Comparison of ENCODE assay signal across 8 cellular contexts in genomic region chr12:69239922-69240624, GRCh38. TPM values are rescaled to one million over a fixed set of nuclear protein-coding genes. Genes with fewer than 3 reads are reported as not detected.
DNase-seq lines count a peak whose midpoint lies in the region; ATAC-seq lines count a peak whose summit lies in the region.

No MANE protein-coding gene starts in this region.

- H3K27ac ChIP-seq in ectodermal cell (ENCODE audit: insufficient read depth, low read depth, low read length, poor library complexity, severe bottlenecking) = peak overlapping the region; percentile 93

- H3K4me1 ChIP-seq in ectodermal cell (ENCODE audit: control insufficient read depth, insufficient read depth, low read length) = peaks cover 8% of the 10 kb centered on the region

- H3K4me3 ChIP-seq in ectodermal cell (ENCODE audit: insufficient read depth, low read depth, low read length) = peak overlapping the region; percentile 75

- DNase-seq in NCI-H187 (lab: John Stamatoyannopoulos, UW) (peak; percentile 33 to 56), NCI-H187 treated with DMSO at 0.1 percent for 48 hours (lab: John Stamatoyannopoulos, UW) (no peak), NCI-H146 (lab: John Stamatoyannopoulos, UW) (peak; percentile 77), medulla oblongata (ENCODE audit: extremely low spot score) (peak; percentile 44)
- DNase-seq in activated CD4-positive, alpha-beta memory T cell treated with anti-CD3 and anti-CD28 coated beads for 36 hours = peak; percentile 59
- peak in 2 of 3 donors; percentile 9 to 14 for DNase-seq in stimulated activated CD4-positive, alpha-beta T cell treated with anti-CD3 and anti-CD28 coated beads, TNF-alpha, amount 100 ng/mL, for 48 hours (ENCODE audit: low read depth in 3 of 3)

- peak; percentile 37 for ATAC-seq in HG02642 (IDR thresholded peaks at IDR 0.05; ENCODE audit: poor library complexity, unreplicated experiment)

- POLR2A ChIA-PET in activated CD4-positive, alpha-beta memory T cell treated with anti-CD3 and anti-CD28 coated beads for 36 hours (lab: Charles Lee) = interaction anchor here (0.7 to 2.2 kb wide), 5 partner anchors 12 to 78 kb away, joined by 3 to 10 read pairs (median 4); no protein-coding TSS in a partner anchor

- H3K9me3 ChIP-seq in ectodermal cell (ENCODE audit: control insufficient read depth, low read length) = no peaks in the 10 kb centered on the region

- H3K27me3 ChIP-seq in ectodermal cell (ENCODE audit: control insufficient read depth, insufficient read depth, low read length, poor library complexity, severe bottlenecking) = no peaks in the 10 kb centered on the region

- intact Hi-C loops in activated CD4-positive, alpha-beta memory T cell treated with anti-CD3 and anti-CD28 coated beads for 36 hours (cut with micrococcal nuclease) = loop anchor here (1.0 to 2.0 kb wide), 7 partner anchors 14 to 1003 kb away; partner anchors contain the start of genes CCT2 and CNOT2

- no peaks in the 10 kb centered on the region for H3K36me3 ChIP-seq in ectodermal cell (ENCODE audit: control insufficient read depth, insufficient read depth, low read length)

- H3K27ac Mint-ChIP-seq in activated CD4-positive, alpha-beta memory T cell treated with anti-CD3 and anti-CD28 coated beads for 36 hours = peak overlapping the region; percentile 99

- CTCF ChIA-PET in activated CD4-positive, alpha-beta memory T cell treated with anti-CD3 and anti-CD28 coated beads for 36 hours (lab: Charles Lee) = interaction anchor here (1.2 to 1.7 kb wide), 3 partner anchors 12 to 83 kb away, joined by 4 to 5 read pairs (median 4); no protein-coding TSS in a partner anchor

- peaks cover 11% of the 10 kb centered on the region for H3K36me3 Mint-ChIP-seq in activated CD4-positive, alpha-beta memory T cell treated with anti-CD3 and anti-CD28 coated beads for 36 hours

- H3K4me3 Mint-ChIP-seq in activated CD4-positive, alpha-beta memory T cell treated with anti-CD3 and anti-CD28 coated beads for 36 hours = peak overlapping the region; percentile 96

- H3K4me1 Mint-ChIP-seq in activated CD4-positive, alpha-beta memory T cell treated with anti-CD3 and anti-CD28 coated beads for 36 hours (ENCODE audit: low read depth) = peaks cover 51% of the 10 kb centered on the region

- no peaks in the 10 kb centered on the region for H3K9me3 Mint-ChIP-seq in activated CD4-positive, alpha-beta memory T cell treated with anti-CD3 and anti-CD28 coated beads for 36 hours

- no peaks in the 10 kb centered on the region for H3K27me3 Mint-ChIP-seq in activated CD4-positive, alpha-beta memory T cell treated with anti-CD3 and anti-CD28 coated beads for 36 hours

- WGBS in ectodermal cell, 2 experiments = 0% methylated on average over 67 to 68 of the region's 68 CpGs

RNA-seq across cellular contexts. Expression of gene CPSF6, which starts 0.7 kb away (rescaled TPM):
- 10 to 100 TPM; 86.6 to 90.0 TPM for total RNA-seq in activated CD4-positive, alpha-beta memory T cell treated with anti-CD3 and anti-CD28 coated beads for 36 hours
- polyA plus RNA-seq in ectodermal cell (2013, experiment 1 of 4) = 156 TPM
- 179 TPM for polyA plus RNA-seq in ectodermal cell (2013, experiment 2 of 4)
- 137 TPM for polyA plus RNA-seq in ectodermal cell (2013, experiment 3 of 4)
- polyA plus RNA-seq in ectodermal cell (2013, experiment 4 of 4) = 154 TPM
